Comparison of ENCODE assay signal across 8 cellular contexts in genomic region chr6:37489697-37490336, GRCh38. TPM values are rescaled to one million over a fixed set of nuclear protein-coding genes. Genes with fewer than 3 reads are reported as not detected.
A peak's percentile ranks its signal among the peaks of the same experiment; 100 is the strongest.
DNase-seq lines count a peak whose midpoint lies in the region; ATAC-seq and TF ChIP-seq lines count a peak whose summit lies in the region.
"Had no signal": no experiment of that assay in that cellular context is flagged by ENCODE, and none has a peak within 500 bp of the region (broad histone marks: within the 10 kb centered on the region; RNA-seq: fewer than 3 reads in every experiment).

No MANE protein-coding gene starts in this region.

- DNase-seq in GM12864 (ENCODE audit: low read depth) (no peak), Kasumi-1 (lab: John Stamatoyannopoulos, UW) (peak; percentile 6 to 14), astrocyte of the hippocampus (ENCODE audit: low read depth, low spot score) (peak; percentile 46), naive B cell (no peak), esophagus muscularis mucosa (ENCODE audit: extremely low spot score) (no peak), tibial nerve (ENCODE audit: low spot score in 2 of 2) (no peak), SW480 (ENCODE audit: low spot score) (no peak)

- peak overlapping the region in 5 of 6 donors; percentile 16 to 93 (median 86) for H3K27ac Mint-ChIP-seq in naive B cell

- no peaks in the 10 kb centered on the region for H3K27me3 ChIP-seq in esophagus muscularis mucosa
- no peaks in the 10 kb centered on the region for H3K27me3 ChIP-seq in tibial nerve
- H3K27me3 ChIP-seq: suprapubic skin had no signal

- peak; percentile 29 for TF ChIP-seq CTCF in GM12864 (IDR thresholded peaks at IDR 0.05; ENCODE audit: low read depth, low read length, missing control alignments)
- TF ChIP-seq CTCF in esophagus muscularis mucosa (IDR thresholded peaks at IDR 0.05), result no peak
- TF ChIP-seq CTCF in tibial nerve (IDR thresholded peaks at IDR 0.05), result no peak

- TF ChIP-seq EP300 in esophagus muscularis mucosa (IDR thresholded peaks at IDR 0.05) (no peak), tibial nerve (IDR thresholded peaks at IDR 0.05) (no peak)

- no peaks in the 10 kb centered on the region for H3K27me3 Mint-ChIP-seq in naive B cell

- no peaks in the 10 kb centered on the region for H3K9me3 Mint-ChIP-seq in naive B cell

- TF ChIP-seq POLR2A in esophagus muscularis mucosa (IDR thresholded peaks at IDR 0.05; ENCODE audit: low read depth), result no peak
- TF ChIP-seq POLR2A in tibial nerve (IDR thresholded peaks at IDR 0.05), result no peak

- H3K4me3 ChIP-seq in GM12864 (ENCODE audit: low read depth, low read length), result no peak overlapping the region
- no peak overlapping the region for H3K4me3 ChIP-seq in esophagus muscularis mucosa
- no peak overlapping the region for H3K4me3 ChIP-seq in tibial nerve
- H3K4me3 ChIP-seq: suprapubic skin had no signal

- peaks cover 18 to 35% (median 28%) of the 10 kb centered on the region in 4 donors for H3K4me1 ChIP-seq in esophagus muscularis mucosa
- H3K4me1 ChIP-seq in tibial nerve, result peaks cover 0 to 4% (median 0%) of the 10 kb centered on the region in 4 donors

- intact Hi-C loops in esophagus muscularis mucosa (cut with DNase I), result loop anchor here (5.0 kb wide), 1 partner anchor 77 kb away; no protein-coding TSS in a partner anchor

- no peak overlapping the region for H3K4me3 Mint-ChIP-seq in naive B cell

- WGBS in esophagus muscularis mucosa, result 54% methylated on average over 10 of the region's 10 CpGs
- 40 to 44% methylated on average over 9 to 10 of the region's 10 CpGs for WGBS in tibial nerve, 2 donors

- H3K36me3 ChIP-seq in esophagus muscularis mucosa (peaks cover 0 to 24% (median under 1%) of the 10 kb centered on the region in 4 donors), tibial nerve (peaks cover 0 to 13% (median 0%) of the 10 kb centered on the region in 3 donors)
- H3K36me3 ChIP-seq: suprapubic skin had no signal

- ATAC-seq in naive B cell (ENCODE audit: low read depth in 2 of 2), result peak; percentile 59 to 73

- H3K36me3 Mint-ChIP-seq in naive B cell, result no peaks in the 10 kb centered on the region

- H3K27ac ChIP-seq in esophagus muscularis mucosa (replicated peaks in 1 of 4), result no peak overlapping the region
- no peak overlapping the region for H3K27ac ChIP-seq in tibial nerve
- H3K27ac ChIP-seq: suprapubic skin had no signal

- H3K9me3 ChIP-seq in esophagus muscularis mucosa (no peaks in the 10 kb centered on the region), tibial nerve (no peaks in the 10 kb centered on the region)
- H3K9me3 ChIP-seq: suprapubic skin had no signal

- peaks cover 21 to 36% (median 35%) of the 10 kb centered on the region in 3 donors for H3K4me1 Mint-ChIP-seq in naive B cell

RNA-seq across cellular contexts. Expression of gene CCDC167, which starts 9.9 kb away (rescaled TPM):
- polyA plus RNA-seq in naive B cell (ENCODE audit: low read depth in 6 of 6), result 10 to 100 TPM; 35.2 to 61.3 (median 52.4) TPM
- total RNA-seq in esophagus muscularis mucosa (10 to 100 TPM; 11.1 to 19.1 (median 16.3) TPM), tibial nerve (10 to 100 TPM in 3 of 4 donors, 1 to 10 TPM in 1; 9.4 to 50.7 (median 25.8) TPM)

RNA-seq across cellular contexts. Expression of gene CMTR1, which starts 56.8 kb away (rescaled TPM):
- 10 to 100 TPM; 27.2 to 32.1 (median 28.9) TPM for polyA plus RNA-seq in naive B cell (ENCODE audit: low read depth in 6 of 6)
- 10 to 100 TPM; 32.3 to 44.5 (median 35.9) TPM for total RNA-seq in esophagus muscularis mucosa
- total RNA-seq in tibial nerve, result 10 to 100 TPM; 39.3 to 45.0 (median 40.9) TPM

Comparison
In these comparisons a context has a peak if more than half of its experiments do, and no peak if none do; other contexts are left out.
1. DNase-seq: peak in Kasumi-1 (2 of 2) and astrocyte of the hippocampus (single experiment); none in GM12864 (single experiment), naive B cell (single experiment), esophagus muscularis mucosa (single experiment), tibial nerve (0 of 2) and SW480 (single experiment).